In the genomic region with DNA sequence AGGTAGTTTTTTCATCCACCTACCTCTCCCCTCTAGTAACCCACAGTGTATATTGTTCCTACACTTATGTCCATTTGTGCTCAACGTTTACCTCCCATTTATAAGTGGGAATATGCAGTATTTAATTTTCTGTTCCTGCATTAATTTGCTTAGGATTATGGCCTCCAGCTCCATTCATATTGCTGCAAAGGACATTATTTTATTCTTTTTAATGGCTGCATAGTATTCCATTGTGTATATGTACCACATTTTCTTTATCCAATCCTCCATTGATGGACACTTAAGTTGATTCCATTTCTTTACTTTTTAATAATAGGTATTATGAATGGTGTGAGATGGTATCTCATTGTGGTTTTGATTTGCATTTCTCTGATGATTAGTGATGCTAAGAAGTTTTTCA, we compare ENCODE assay signal across 2 cellular contexts.
DNase-seq lines count a peak whose midpoint lies in the region; ATAC-seq, FAIRE-seq and TF ChIP-seq lines count a peak whose summit lies in the region.
"Not testable (repeated sequence)": the region's sequence is repeated elsewhere in the genome, so short reads cannot be mapped to it uniquely, and the experiment has no call there.

No MANE protein-coding gene starts in this region.

- H3K79me2 ChIP-seq in K562 (ENCODE audit: control insufficient read depth, insufficient read depth, low read length): not testable (repeated sequence)

- not testable (repeated sequence) for TF ChIP-seq CTCF in K562 (IDR thresholded peaks at IDR 0.05 in 2 of 3, conservative IDR thresholded peaks at IDR 0.05 in 1 of 3; ENCODE audit: insufficient read depth in 2 of 3, low read depth in 1 of 3, low read length in 3 of 3); pancreas (IDR thresholded peaks at IDR 0.05)

- POLR2A ChIA-PET in K562 (lab: Yijun Ruan, JAX): not testable (repeated sequence)

- not testable (repeated sequence) for H3K4me3 ChIP-seq in K562, pancreas

- not testable (repeated sequence) for TF ChIP-seq RAD21 in K562 (CRISPR knock-in tag; conservative IDR thresholded peaks at IDR 0.05 in 1 of 2, IDR thresholded peaks at IDR 0.05 in 1 of 2)

- H3K9ac ChIP-seq in K562 (ENCODE audit: insufficient read depth in 1 of 2, low read depth in 2 of 2, low read length in 2 of 2): not testable (repeated sequence)

- TF ChIP-seq POLR2A in K562 (conservative IDR thresholded peaks at IDR 0.05): not testable (repeated sequence)

- H4K20me1 ChIP-seq in K562 (replicated peaks; ENCODE audit: control insufficient read depth, insufficient read depth, low read length): not testable (repeated sequence)

- H3K9me3 ChIP-seq in K562 (replicated peaks; ENCODE audit: control insufficient read depth, insufficient read depth, low read depth, low read length); pancreas: not testable (repeated sequence)

- not testable (repeated sequence) for H3K9me1 ChIP-seq in K562 (ENCODE audit: control insufficient read depth, insufficient read depth, low read length)

- H3K36me3 ChIP-seq in K562 (ENCODE audit: control insufficient read depth, insufficient read depth, low read length); pancreas: not testable (repeated sequence)

- not testable (repeated sequence) for DNase-seq in K562 (ENCODE audit: extremely low read depth in 1 of 4, low spot score in 3 of 4); pancreas

- H3K27ac ChIP-seq in K562 (ENCODE audit: extremely low read depth, low read depth, low read length); pancreas: not testable (repeated sequence)

- in situ Hi-C loops in K562 (cut with MboI): not testable (repeated sequence)

- CTCF ChIA-PET in K562 (lab: Yijun Ruan, JAX; ENCODE audit: low intra/inter-chr PET ratio): not testable (repeated sequence)

- not testable (repeated sequence) for H2AFZ ChIP-seq in K562 (ENCODE audit: low read depth, low read length)

- H3K4me1 ChIP-seq in K562 (replicated peaks in 1 of 2; ENCODE audit: control insufficient read depth in 2 of 2, insufficient read depth in 2 of 2, low read length in 2 of 2); pancreas: not testable (repeated sequence)

- FAIRE-seq in K562 (lab: Jason Lieb, UNC): not testable (repeated sequence)
- peak; percentile 73 for FAIRE-seq in pancreas (lab: Jason Lieb, UNC)

- 20% methylated on average over 1 of the region's 1 CpG for WGBS in K562 (ENCODE audit: insufficient coverage, low coverage, missing lambda C conversion rate)
- WGBS in pancreas, 2 donors: 40 to 75% methylated on average over 1 of the region's 1 CpG

- H3K4me2 ChIP-seq in K562 (ENCODE audit: insufficient read depth, low read length): not testable (repeated sequence)

- intact Hi-C loops in K562 (cut with micrococcal nuclease); pancreas (cut with DNase I): not testable (repeated sequence)

- BruUV-seq in K562 (replicated peaks; lab: Mats Ljungman, UMichigan): not testable (repeated sequence)

- not testable (repeated sequence) for H3K27me3 ChIP-seq in K562 (ENCODE audit: control insufficient read depth in 2 of 2, insufficient read depth in 2 of 2, low read length in 2 of 2); pancreas

- ATAC-seq in K562, pancreas: not testable (repeated sequence)

- not testable (repeated sequence) for TF ChIP-seq EP300 in K562 (IDR thresholded peaks at IDR 0.05; ENCODE audit: low read length)

TF ChIP-seq in K562, 482 proteins besides CTCF, POLR2A, EP300 and RAD21:
- peak; percentile 85 for TF ChIP-seq ZNF146 (CRISPR knock-in tag; IDR thresholded peaks at IDR 0.05; ENCODE audit: unreplicated experiment)
- TF ChIP-seq RBM25 (IDR thresholded peaks at IDR 0.05; ENCODE audit: low read depth, low read length, severe bottlenecking): peak; percentile 51
